In genomic region chr3:98612996-98613517, GRCh38 we compare ENCODE assay signal across 10 cellular contexts. TPM values are rescaled to one million over a fixed set of nuclear protein-coding genes. Genes with fewer than 3 reads are reported as not detected.
DNase-seq lines count a peak whose midpoint lies in the region; ATAC-seq and TF ChIP-seq lines count a peak whose summit lies in the region.
"Had no signal": no experiment of that assay in that cellular context is flagged by ENCODE, and none has a peak within 500 bp of the region (broad histone marks: within the 10 kb centered on the region; RNA-seq: fewer than 3 reads in every experiment).

No MANE protein-coding gene starts in this region.

- H3K9me3 ChIP-seq in left lung = no peaks in the 10 kb centered on the region

- peak; percentile 98 for DNase-seq in GM12864 (ENCODE audit: low read depth)
- peak in 1 of 2 donors; percentile 50 for DNase-seq in left lung
- DNase-seq in NCI-H748 treated with DMSO at 0.1 percent for 48 hours (lab: John Stamatoyannopoulos, UW) = no peak
- no peak for DNase-seq in HK-2 (ENCODE audit: unreplicated experiment)

- peak overlapping the region; percentile 0; the same call in 1 of the 2 replicates for H3K4me3 ChIP-seq in GM12864 (ENCODE audit: low read depth, low read length)
- no peak overlapping the region for H3K4me3 ChIP-seq in left lung
- H3K4me3 ChIP-seq: skin epidermis had no signal

- intact Hi-C loops in left lung (cut with DNase I) = no loop called here

- TF ChIP-seq CTCF in GM12864 (IDR thresholded peaks at IDR 0.05; ENCODE audit: low read depth, low read length, missing control alignments) (no peak), left lung (IDR thresholded peaks at IDR 0.05) (no peak)

- ATAC-seq in GM21529 (IDR thresholded peaks at IDR 0.05; ENCODE audit: unreplicated experiment) = peak; percentile 37
- ATAC-seq in HG03469 (IDR thresholded peaks at IDR 0.05; ENCODE audit: unreplicated experiment) = peak; percentile 78
- peak; percentile 50 for ATAC-seq in left lung
- no peak for ATAC-seq in HG03457 (IDR thresholded peaks at IDR 0.05; ENCODE audit: unreplicated experiment)
- ATAC-seq in GM21737 (IDR thresholded peaks at IDR 0.05; ENCODE audit: unreplicated experiment) = no peak

- H3K36me3 ChIP-seq in left lung = no peaks in the 10 kb centered on the region

- H3K27me3 ChIP-seq in left lung = no peaks in the 10 kb centered on the region

- H3K27ac ChIP-seq in left lung = peak overlapping the region in 1 of 2 donors; percentile 57
- H3K27ac ChIP-seq: C4-2B had no signal

- H3K4me1 ChIP-seq in left lung = no peaks in the 10 kb centered on the region

RNA-seq across cellular contexts. Expression of gene CPOX, which starts 19.6 kb away (rescaled TPM):
- 10 to 100 TPM; 15.0 to 21.3 TPM for total RNA-seq in left lung

Comparison
In these comparisons a context has a peak if more than half of its experiments do, and no peak if none do; other contexts are left out.
1. ATAC-seq: peak in GM21529 (single experiment), HG03469 (single experiment) and left lung (single experiment); none in HG03457 (single experiment) and GM21737 (single experiment).